Comparison of ENCODE assay signal across 2 cellular contexts in genomic region chr10:72096115-72097000, GRCh38.
TF ChIP-seq lines count a peak whose summit lies in the region.

No MANE protein-coding gene starts in this region.

TF ChIP-seq in HEK293T, 16 proteins besides CTCF, POLR2A, EP300 and RAD21 (continued from another document):
- no peak for TF ChIP-seq ARNT (IDR thresholded peaks at IDR 0.05)
- TF ChIP-seq ELF4 (IDR thresholded peaks at IDR 0.05): no peak
- no peak for TF ChIP-seq ZNF384 (IDR thresholded peaks at IDR 0.05)
- TF ChIP-seq L3MBTL2 (conservative IDR thresholded peaks at IDR 0.05): no peak
- TF ChIP-seq TARDBP (IDR thresholded peaks at IDR 0.05): no peak
- TF ChIP-seq BHLHE40 (IDR thresholded peaks at IDR 0.05; ENCODE audit: borderline replicate concordance): no peak
TF ChIP-seq in HEK293T: peak in this region for 0.

TF ChIP-seq in K562, 482 proteins besides CTCF, POLR2A, EP300 and RAD21 (continued from another document and continues in another):
- TF ChIP-seq ZHX1 (conservative IDR thresholded peaks at IDR 0.05; ENCODE audit: low read length): no peak
- no peak for TF ChIP-seq CHD4 (IDR thresholded peaks at IDR 0.05; ENCODE audit: insufficient read depth, insufficient replicate concordance, low read depth, low read length, poor library complexity, severe bottlenecking)
- TF ChIP-seq SIRT6 (IDR thresholded peaks at IDR 0.05; ENCODE audit: low read depth, low read length): no peak
- TF ChIP-seq TCFL5 (CRISPR knock-in tag; conservative IDR thresholded peaks at IDR 0.05): no peak
- no peak for TF ChIP-seq NCOA2 (IDR thresholded peaks at IDR 0.05; ENCODE audit: partially characterized antibody in 2 of 2)
- TF ChIP-seq HMGN3 (IDR thresholded peaks at IDR 0.05; ENCODE audit: borderline replicate concordance, extremely low read depth, insufficient read length, low read depth, low read length): no peak
- TF ChIP-seq SRF (CRISPR knock-in tag; IDR thresholded peaks at IDR 0.05): peak in 1 of 2 experiments; percentile 37; a peak in 1 of 4 replicates
- no peak for TF ChIP-seq ZNF274 (IDR thresholded peaks at IDR 0.05; ENCODE audit: borderline replicate concordance, low read depth, low read length)
- no peak for TF ChIP-seq KDM5B (IDR thresholded peaks at IDR 0.05; ENCODE audit: insufficient replicate concordance, low read depth, low read length)
- TF ChIP-seq, protein P1, sequence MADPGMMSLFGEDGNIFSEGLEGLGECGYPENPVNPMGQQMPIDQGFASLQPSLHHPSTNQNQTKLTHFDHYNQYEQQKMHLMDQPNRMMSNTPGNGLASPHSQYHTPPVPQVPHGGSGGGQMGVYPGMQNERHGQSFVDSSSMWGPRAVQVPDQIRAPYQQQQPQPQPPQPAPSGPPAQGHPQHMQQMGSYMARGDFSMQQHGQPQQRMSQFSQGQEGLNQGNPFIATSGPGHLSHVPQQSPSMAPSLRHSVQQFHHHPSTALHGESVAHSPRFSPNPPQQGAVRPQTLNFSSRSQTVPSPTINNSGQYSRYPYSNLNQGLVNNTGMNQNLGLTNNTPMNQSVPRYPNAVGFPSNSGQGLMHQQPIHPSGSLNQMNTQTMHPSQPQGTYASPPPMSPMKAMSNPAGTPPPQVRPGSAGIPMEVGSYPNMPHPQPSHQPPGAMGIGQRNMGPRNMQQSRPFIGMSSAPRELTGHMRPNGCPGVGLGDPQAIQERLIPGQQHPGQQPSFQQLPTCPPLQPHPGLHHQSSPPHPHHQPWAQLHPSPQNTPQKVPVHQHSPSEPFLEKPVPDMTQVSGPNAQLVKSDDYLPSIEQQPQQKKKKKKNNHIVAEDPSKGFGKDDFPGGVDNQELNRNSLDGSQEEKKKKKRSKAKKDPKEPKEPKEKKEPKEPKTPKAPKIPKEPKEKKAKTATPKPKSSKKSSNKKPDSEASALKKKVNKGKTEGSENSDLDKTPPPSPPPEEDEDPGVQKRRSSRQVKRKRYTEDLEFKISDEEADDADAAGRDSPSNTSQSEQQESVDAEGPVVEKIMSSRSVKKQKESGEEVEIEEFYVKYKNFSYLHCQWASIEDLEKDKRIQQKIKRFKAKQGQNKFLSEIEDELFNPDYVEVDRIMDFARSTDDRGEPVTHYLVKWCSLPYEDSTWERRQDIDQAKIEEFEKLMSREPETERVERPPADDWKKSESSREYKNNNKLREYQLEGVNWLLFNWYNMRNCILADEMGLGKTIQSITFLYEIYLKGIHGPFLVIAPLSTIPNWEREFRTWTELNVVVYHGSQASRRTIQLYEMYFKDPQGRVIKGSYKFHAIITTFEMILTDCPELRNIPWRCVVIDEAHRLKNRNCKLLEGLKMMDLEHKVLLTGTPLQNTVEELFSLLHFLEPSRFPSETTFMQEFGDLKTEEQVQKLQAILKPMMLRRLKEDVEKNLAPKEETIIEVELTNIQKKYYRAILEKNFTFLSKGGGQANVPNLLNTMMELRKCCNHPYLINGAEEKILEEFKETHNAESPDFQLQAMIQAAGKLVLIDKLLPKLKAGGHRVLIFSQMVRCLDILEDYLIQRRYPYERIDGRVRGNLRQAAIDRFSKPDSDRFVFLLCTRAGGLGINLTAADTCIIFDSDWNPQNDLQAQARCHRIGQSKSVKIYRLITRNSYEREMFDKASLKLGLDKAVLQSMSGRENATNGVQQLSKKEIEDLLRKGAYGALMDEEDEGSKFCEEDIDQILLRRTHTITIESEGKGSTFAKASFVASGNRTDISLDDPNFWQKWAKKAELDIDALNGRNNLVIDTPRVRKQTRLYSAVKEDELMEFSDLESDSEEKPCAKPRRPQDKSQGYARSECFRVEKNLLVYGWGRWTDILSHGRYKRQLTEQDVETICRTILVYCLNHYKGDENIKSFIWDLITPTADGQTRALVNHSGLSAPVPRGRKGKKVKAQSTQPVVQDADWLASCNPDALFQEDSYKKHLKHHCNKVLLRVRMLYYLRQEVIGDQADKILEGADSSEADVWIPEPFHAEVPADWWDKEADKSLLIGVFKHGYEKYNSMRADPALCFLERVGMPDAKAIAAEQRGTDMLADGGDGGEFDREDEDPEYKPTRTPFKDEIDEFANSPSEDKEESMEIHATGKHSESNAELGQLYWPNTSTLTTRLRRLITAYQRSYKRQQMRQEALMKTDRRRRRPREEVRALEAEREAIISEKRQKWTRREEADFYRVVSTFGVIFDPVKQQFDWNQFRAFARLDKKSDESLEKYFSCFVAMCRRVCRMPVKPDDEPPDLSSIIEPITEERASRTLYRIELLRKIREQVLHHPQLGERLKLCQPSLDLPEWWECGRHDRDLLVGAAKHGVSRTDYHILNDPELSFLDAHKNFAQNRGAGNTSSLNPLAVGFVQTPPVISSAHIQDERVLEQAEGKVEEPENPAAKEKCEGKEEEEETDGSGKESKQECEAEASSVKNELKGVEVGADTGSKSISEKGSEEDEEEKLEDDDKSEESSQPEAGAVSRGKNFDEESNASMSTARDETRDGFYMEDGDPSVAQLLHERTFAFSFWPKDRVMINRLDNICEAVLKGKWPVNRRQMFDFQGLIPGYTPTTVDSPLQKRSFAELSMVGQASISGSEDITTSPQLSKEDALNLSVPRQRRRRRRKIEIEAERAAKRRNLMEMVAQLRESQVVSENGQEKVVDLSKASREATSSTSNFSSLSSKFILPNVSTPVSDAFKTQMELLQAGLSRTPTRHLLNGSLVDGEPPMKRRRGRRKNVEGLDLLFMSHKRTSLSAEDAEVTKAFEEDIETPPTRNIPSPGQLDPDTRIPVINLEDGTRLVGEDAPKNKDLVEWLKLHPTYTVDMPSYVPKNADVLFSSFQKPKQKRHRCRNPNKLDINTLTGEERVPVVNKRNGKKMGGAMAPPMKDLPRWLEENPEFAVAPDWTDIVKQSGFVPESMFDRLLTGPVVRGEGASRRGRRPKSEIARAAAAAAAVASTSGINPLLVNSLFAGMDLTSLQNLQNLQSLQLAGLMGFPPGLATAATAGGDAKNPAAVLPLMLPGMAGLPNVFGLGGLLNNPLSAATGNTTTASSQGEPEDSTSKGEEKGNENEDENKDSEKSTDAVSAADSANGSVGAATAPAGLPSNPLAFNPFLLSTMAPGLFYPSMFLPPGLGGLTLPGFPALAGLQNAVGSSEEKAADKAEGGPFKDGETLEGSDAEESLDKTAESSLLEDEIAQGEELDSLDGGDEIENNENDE (IDR thresholded peaks at IDR 0.05; ENCODE audit: low read depth, low read length): no peak
- no peak for TF ChIP-seq RBM39 (optimal IDR thresholded peaks at IDR 0.05; ENCODE audit: low read depth, low read length)
- no peak for TF ChIP-seq KLF16 (IDR thresholded peaks at IDR 0.05)
- no peak for TF ChIP-seq KDM1A (IDR thresholded peaks at IDR 0.05)
- TF ChIP-seq, protein P2, sequence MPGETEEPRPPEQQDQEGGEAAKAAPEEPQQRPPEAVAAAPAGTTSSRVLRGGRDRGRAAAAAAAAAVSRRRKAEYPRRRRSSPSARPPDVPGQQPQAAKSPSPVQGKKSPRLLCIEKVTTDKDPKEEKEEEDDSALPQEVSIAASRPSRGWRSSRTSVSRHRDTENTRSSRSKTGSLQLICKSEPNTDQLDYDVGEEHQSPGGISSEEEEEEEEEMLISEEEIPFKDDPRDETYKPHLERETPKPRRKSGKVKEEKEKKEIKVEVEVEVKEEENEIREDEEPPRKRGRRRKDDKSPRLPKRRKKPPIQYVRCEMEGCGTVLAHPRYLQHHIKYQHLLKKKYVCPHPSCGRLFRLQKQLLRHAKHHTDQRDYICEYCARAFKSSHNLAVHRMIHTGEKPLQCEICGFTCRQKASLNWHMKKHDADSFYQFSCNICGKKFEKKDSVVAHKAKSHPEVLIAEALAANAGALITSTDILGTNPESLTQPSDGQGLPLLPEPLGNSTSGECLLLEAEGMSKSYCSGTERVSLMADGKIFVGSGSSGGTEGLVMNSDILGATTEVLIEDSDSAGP (CRISPR knock-in tag; IDR thresholded peaks at IDR 0.05): no peak
- TF ChIP-seq ZNF639 (CRISPR knock-in tag; conservative IDR thresholded peaks at IDR 0.05 in 1 of 2, IDR thresholded peaks at IDR 0.05 in 1 of 2): no peak
- TF ChIP-seq ZNF316 (IDR thresholded peaks at IDR 0.05): peak; percentile 46; the same call in 1 of the 2 replicates
- no peak for TF ChIP-seq ATF3 (IDR thresholded peaks at IDR 0.05)
- TF ChIP-seq ATF3 (CRISPR knock-in tag; conservative IDR thresholded peaks at IDR 0.05): no peak
- TF ChIP-seq, protein P3, sequence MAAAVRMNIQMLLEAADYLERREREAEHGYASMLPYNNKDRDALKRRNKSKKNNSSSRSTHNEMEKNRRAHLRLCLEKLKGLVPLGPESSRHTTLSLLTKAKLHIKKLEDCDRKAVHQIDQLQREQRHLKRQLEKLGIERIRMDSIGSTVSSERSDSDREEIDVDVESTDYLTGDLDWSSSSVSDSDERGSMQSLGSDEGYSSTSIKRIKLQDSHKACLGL (CRISPR knock-in tag; IDR thresholded peaks at IDR 0.05; ENCODE audit: borderline replicate concordance, poor library complexity, severe bottlenecking): no peak
- TF ChIP-seq BRD9 (IDR thresholded peaks at IDR 0.05; ENCODE audit: low read depth, partially characterized antibody): no peak
- no peak for TF ChIP-seq ESRRA (IDR thresholded peaks at IDR 0.05; ENCODE audit: borderline replicate concordance, low read depth)
- peak; percentile 65; the same call in 1 of the 2 replicates for TF ChIP-seq CTBP1 (IDR thresholded peaks at IDR 0.05; ENCODE audit: borderline replicate concordance)
- TF ChIP-seq SNAPC5 (CRISPR knock-in tag; IDR thresholded peaks at IDR 0.05): no peak
- TF ChIP-seq ATF2 (CRISPR knock-in tag; IDR thresholded peaks at IDR 0.05): no peak
- TF ChIP-seq HES1 (IDR thresholded peaks at IDR 0.05; ENCODE audit: low read depth): 0 out of 2 replicates have a peak, but pooled peaks have one; percentile 26
- TF ChIP-seq U2AF2 (optimal IDR thresholded peaks at IDR 0.05; ENCODE audit: low read depth, low read length): no peak
- no peak for TF ChIP-seq HSF4 (CRISPR knock-in tag; IDR thresholded peaks at IDR 0.05; ENCODE audit: borderline replicate concordance)
- no peak for TF ChIP-seq ZNF253 (CRISPR knock-in tag; conservative IDR thresholded peaks at IDR 0.05)
- peak in 1 of 2 experiments; percentile 50; a peak in 1 of 4 replicates for TF ChIP-seq RCOR1 (IDR thresholded peaks at IDR 0.05; ENCODE audit: borderline replicate concordance in 1 of 2, low read depth in 2 of 2, low read length in 2 of 2)
- TF ChIP-seq ZNF707 (CRISPR knock-in tag; conservative IDR thresholded peaks at IDR 0.05): no peak
- TF ChIP-seq, protein P4, sequence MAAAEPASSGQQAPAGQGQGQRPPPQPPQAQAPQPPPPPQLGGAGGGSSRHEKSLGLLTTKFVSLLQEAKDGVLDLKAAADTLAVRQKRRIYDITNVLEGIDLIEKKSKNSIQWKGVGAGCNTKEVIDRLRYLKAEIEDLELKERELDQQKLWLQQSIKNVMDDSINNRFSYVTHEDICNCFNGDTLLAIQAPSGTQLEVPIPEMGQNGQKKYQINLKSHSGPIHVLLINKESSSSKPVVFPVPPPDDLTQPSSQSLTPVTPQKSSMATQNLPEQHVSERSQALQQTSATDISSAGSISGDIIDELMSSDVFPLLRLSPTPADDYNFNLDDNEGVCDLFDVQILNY (CRISPR knock-in tag; IDR thresholded peaks at IDR 0.05): no peak
- no peak for TF ChIP-seq ZNF143 (CRISPR knock-in tag; IDR thresholded peaks at IDR 0.05)
- no peak for TF ChIP-seq ZC3H4 (CRISPR knock-in tag; IDR thresholded peaks at IDR 0.05; ENCODE audit: borderline replicate concordance)
- peak; percentile 33 for TF ChIP-seq RBBP5 (IDR thresholded peaks at IDR 0.05; ENCODE audit: borderline replicate concordance, insufficient read depth, low read length, poor library complexity, severe bottlenecking)
- no peak for TF ChIP-seq TAF7 (tag; IDR thresholded peaks at IDR 0.05)
- no peak for TF ChIP-seq ZNF224 (CRISPR knock-in tag; IDR thresholded peaks at IDR 0.05)
